In genomic region chr6:21947751-21948386, GRCh38 we compare ENCODE assay signal across 1 cellular context.
TF ChIP-seq lines count a peak whose summit lies in the region.

No MANE protein-coding gene starts in this region.

TF ChIP-seq in HEK293, 187 proteins besides CTCF, POLR2A, EP300 and RAD21 (continued from another document):
- TF ChIP-seq ZBTB49 (tag by site-specific recombination; IDR thresholded peaks at IDR 0.05; ENCODE audit: low read depth) (no peak), WT1 (tag by site-specific recombination; IDR thresholded peaks at IDR 0.05) (peak; percentile 62), ZNF280C (tag by site-specific recombination; IDR thresholded peaks at IDR 0.05) (no peak)
TF ChIP-seq in HEK293: peak in this region for 17.
